ENCODE assay signal across 15 cellular contexts in the genomic region with DNA sequence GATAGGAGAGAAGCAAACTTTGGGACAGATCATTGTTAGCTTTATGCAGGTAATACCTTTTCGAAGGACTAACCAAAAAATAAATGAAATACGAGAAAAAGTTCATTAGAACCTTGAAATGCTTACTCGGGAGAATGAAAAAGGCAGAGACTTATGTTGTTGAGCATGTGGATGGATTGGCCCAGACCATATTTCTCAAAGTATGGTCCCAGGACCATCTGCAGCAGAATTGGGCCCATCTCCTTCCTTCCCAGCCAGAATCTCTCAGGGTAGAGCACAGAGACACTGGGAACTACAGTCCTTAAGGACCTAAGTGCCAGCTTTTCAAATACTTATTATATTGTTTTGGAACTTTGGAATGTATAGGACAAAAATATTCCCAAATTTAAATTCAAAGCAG. TPM values are rescaled to one million over a fixed set of nuclear protein-coding genes. Genes with fewer than 3 reads are reported as not detected.
A peak's percentile ranks its signal among the peaks of the same experiment; 100 is the strongest.
DNase-seq lines count a peak whose midpoint lies in the region; ATAC-seq, FAIRE-seq and TF ChIP-seq lines count a peak whose summit lies in the region.
"Had no signal": no experiment of that assay in that cellular context is flagged by ENCODE, and none has a peak within 500 bp of the region (broad histone marks: within the 10 kb centered on the region; RNA-seq: fewer than 3 reads in every experiment).

No MANE protein-coding gene starts in this region.

- in situ Hi-C loops in HepG2 (cut with HindIII; ENCODE audit: extremely low pct_ligation_motif_present, low pct_unique_long_range_greater_than_20kb) = no loop called here

- H3K27me3 ChIP-seq in HepG2 (ENCODE audit: control insufficient read depth in 1 of 2, insufficient read depth in 2 of 2, low read length in 2 of 2) (no peaks in the 10 kb centered on the region), right lobe of liver (no peaks in the 10 kb centered on the region), parathyroid adenoma (ENCODE audit: control insufficient read depth, insufficient read depth, low read length) (no peaks in the 10 kb centered on the region)
- H3K27me3 ChIP-seq: BLaER1 treated with 17β-estradiol and CSF1 and Interleukin-3, amounts not matched to agents 10 nM and 100 nM had no signal

- TF ChIP-seq EP300 in HepG2 (IDR thresholded peaks at IDR 0.05; ENCODE audit: low read depth in 2 of 2, low read length in 2 of 2) (no peak), HepG2 (CRISPR knock-in tag; IDR thresholded peaks at IDR 0.05; ENCODE audit: borderline replicate concordance) (no peak)

- H3K79me2 ChIP-seq in HepG2 (ENCODE audit: insufficient read depth, low read length) (no peaks in the 10 kb centered on the region), parathyroid adenoma (no peaks in the 10 kb centered on the region)

- H3K4me3 ChIP-seq in HepG2 (replicated peaks in 1 of 3; ENCODE audit: insufficient read depth in 1 of 3, low read depth in 2 of 3, low read length in 3 of 3) (no peak overlapping the region), right lobe of liver (no peak overlapping the region), parathyroid adenoma (ENCODE audit: low read depth, low read length) (no peak overlapping the region), coronary artery (no peak overlapping the region)
- H3K4me3 ChIP-seq: BLaER1 treated with 17β-estradiol and CSF1 and Interleukin-3, amounts not matched to agents 10 nM and 100 nM; GM23248 had no signal

- BruUV-seq in HepG2 (replicated peaks; lab: Mats Ljungman, UMichigan) = no TSS peak

- no peak for TF ChIP-seq RAD21 in HepG2 (CRISPR knock-in tag; IDR thresholded peaks at IDR 0.05)

- FAIRE-seq in HepG2 (lab: Jason Lieb, UNC) = no peak

- H3K36me3 ChIP-seq in HepG2 (replicated peaks in 1 of 2; ENCODE audit: control insufficient read depth in 1 of 2, insufficient read depth in 2 of 2, low read length in 2 of 2) (peaks cover 26 to 74% of the 10 kb centered on the region in 2 experiments), right lobe of liver (peaks cover 0 to 32% (median 2%) of the 10 kb centered on the region in 4 donors), parathyroid adenoma (ENCODE audit: control insufficient read depth, insufficient read depth, low read length) (no peaks in the 10 kb centered on the region)

- no peaks in the 10 kb centered on the region for H3K9me3 ChIP-seq in HepG2 (ENCODE audit: low read length)
- no peaks in the 10 kb centered on the region for H3K9me3 ChIP-seq in right lobe of liver
- H3K9me3 ChIP-seq in parathyroid adenoma (ENCODE audit: control insufficient read depth, low read length) = no peaks in the 10 kb centered on the region
- H3K9me3 ChIP-seq: BLaER1 treated with 17β-estradiol and CSF1 and Interleukin-3, amounts not matched to agents 10 nM and 100 nM had no signal

- TF ChIP-seq POLR2A in HepG2 (IDR thresholded peaks at IDR 0.05; ENCODE audit: insufficient read depth in 1 of 2, low read depth in 2 of 2, low read length in 2 of 2) (no peak), right lobe of liver (IDR thresholded peaks at IDR 0.05) (no peak)

- ATAC-seq in HepG2 = no peak
- ATAC-seq in right lobe of liver = no peak
- ATAC-seq in WTC11 = no peak

- H3K9ac ChIP-seq in HepG2 (ENCODE audit: insufficient read depth, low read depth, low read length) (no peak overlapping the region), parathyroid adenoma (no peak overlapping the region)
- H3K9ac ChIP-seq: BLaER1 treated with 17β-estradiol and CSF1 and Interleukin-3, amounts not matched to agents 10 nM and 100 nM; GM23248 had no signal

- H3K27ac ChIP-seq in HepG2 (ENCODE audit: extremely low read length, insufficient read depth, low read length) = no peak overlapping the region
- H3K27ac ChIP-seq in right lobe of liver = no peak overlapping the region
- H3K27ac ChIP-seq in parathyroid adenoma = no peak overlapping the region
- peak overlapping the region in 1 of 2 donors; percentile 21 for H3K27ac ChIP-seq in coronary artery
- H3K27ac ChIP-seq: 22Rv1; BLaER1 treated with 17β-estradiol and CSF1 and Interleukin-3, amounts not matched to agents 10 nM and 100 nM; GM23248 had no signal

- H3K27me3 Mint-ChIP-seq in WTC11 (ENCODE audit: low read depth) = no peaks in the 10 kb centered on the region
- H3K27me3 Mint-ChIP-seq: CD4-positive, alpha-beta T cell had no signal

- POLR2A ChIA-PET in HepG2 (lab: Yijun Ruan, JAX) (no interaction called here), WTC11 (lab: Charles Lee) (no interaction called here)

- no peak overlapping the region for H3K4me3 Mint-ChIP-seq in WTC11
- H3K4me3 Mint-ChIP-seq: CD4-positive, alpha-beta T cell had no signal

- H3K4me1 ChIP-seq in HepG2 (ENCODE audit: insufficient read depth, low read length) = no peaks in the 10 kb centered on the region
- peaks cover 0 to 22% (median 4%) of the 10 kb centered on the region in 4 donors for H3K4me1 ChIP-seq in right lobe of liver
- peaks cover 30% of the 10 kb centered on the region for H3K4me1 ChIP-seq in parathyroid adenoma
- H3K4me1 ChIP-seq: BLaER1 treated with 17β-estradiol and CSF1 and Interleukin-3, amounts not matched to agents 10 nM and 100 nM had no signal

- no peak overlapping the region for H2AFZ ChIP-seq in HepG2 (ENCODE audit: low read length)
- H2AFZ ChIP-seq in parathyroid adenoma = peak overlapping the region; percentile 13
- H2AFZ ChIP-seq: GM23248 had no signal

- 73% methylated on average over 3 of the region's 3 CpGs for WGBS in HepG2 (ENCODE audit: low lambda C conversion rate)
- 61% methylated on average over 3 of the region's 3 CpGs for WGBS in right lobe of liver (ENCODE audit: insufficient coverage, low coverage, low lambda C conversion rate, missing lambda C conversion rate)

- peak overlapping the region; percentile 6; the same call in 1 of the 2 replicates for H3K27ac Mint-ChIP-seq in WTC11
- H3K27ac Mint-ChIP-seq: CD4-positive, alpha-beta T cell had no signal

- TF ChIP-seq CTCF in HepG2 (CRISPR knock-in tag; IDR thresholded peaks at IDR 0.05) = no peak
- no peak for TF ChIP-seq CTCF in right lobe of liver (IDR thresholded peaks at IDR 0.05)
- no peak for TF ChIP-seq CTCF in WTC11 (IDR thresholded peaks at IDR 0.05)
- TF ChIP-seq CTCF in parathyroid adenoma (IDR thresholded peaks at IDR 0.05) = no peak
- TF ChIP-seq CTCF in coronary artery (IDR thresholded peaks at IDR 0.05) = no peak

- DNase-seq in HepG2 (ENCODE audit: low spot score) (no peak), right lobe of liver (no peak), WTC11 (ENCODE audit: low spot score) (no peak), NK-92 (lab: John Stamatoyannopoulos, UW; ENCODE audit: unreplicated experiment) (no peak), coronary artery (ENCODE audit: low spot score) (no peak), NCI-H82 treated with DMSO at 0.1 percent for 48 hours (lab: John Stamatoyannopoulos, UW; ENCODE audit: unreplicated experiment) (no peak), NCI-H187 (lab: John Stamatoyannopoulos, UW) (no peak)
- DNase-seq: Calu3; CD4-positive, alpha-beta T cell; DMS 273 treated with DMSO at 0.1 percent for 48 hours; GM23248; H7 had no signal

- intact Hi-C loops in HepG2 (cut with micrococcal nuclease; ENCODE audit: unreplicated experiment) (no loop called here), right lobe of liver (cut with DNase I) (no loop called here)

- H3K4me2 ChIP-seq in HepG2 (ENCODE audit: low read depth, low read length) (no peak overlapping the region), parathyroid adenoma (ENCODE audit: low read length) (no peak overlapping the region)
- H3K4me2 ChIP-seq: BLaER1 treated with 17β-estradiol and CSF1 and Interleukin-3, amounts not matched to agents 10 nM and 100 nM had no signal

- H3K4me1 Mint-ChIP-seq in WTC11 = peaks cover 2% of the 10 kb centered on the region

- CTCF ChIA-PET in HepG2 (lab: Yijun Ruan, JAX; ENCODE audit: low intra/inter-chr PET ratio, low total read pairs) = no interaction called here
- CTCF ChIA-PET in WTC11 (lab: Charles Lee) = no interaction called here

- H3K36me3 Mint-ChIP-seq in WTC11 = peaks cover 58% of the 10 kb centered on the region

- H3K9me3 Mint-ChIP-seq in WTC11 = no peaks in the 10 kb centered on the region
- H3K9me3 Mint-ChIP-seq: CD4-positive, alpha-beta T cell had no signal

- no peaks in the 10 kb centered on the region for H4K20me1 ChIP-seq in HepG2 (ENCODE audit: insufficient read depth, low read length)
- H4K20me1 ChIP-seq: BLaER1 treated with 17β-estradiol and CSF1 and Interleukin-3, amounts not matched to agents 10 nM and 100 nM had no signal

TF ChIP-seq in HepG2, 621 proteins besides CTCF, POLR2A, EP300 and RAD21 (continues in another document):
- TF ChIP-seq RBM22 (optimal IDR thresholded peaks at IDR 0.05; ENCODE audit: low read length) (peak; percentile 93), ZNF775 (CRISPR knock-in tag; IDR thresholded peaks at IDR 0.05; ENCODE audit: borderline replicate concordance) (no peak)

RNA-seq across cellular contexts. Expression of a gene that starts 50.8 kb away (rescaled TPM):
- total RNA-seq in HepG2 (2016; rRNA removed; fragmentation: Illumina TruSeq; extraction: Trizol) = 7.0 and 7.1 TPM in 2 replicates
- 1.9 and 2.4 TPM in 2 replicates for total RNA-seq in HepG2 (2016; cell fraction: cytosol; rRNA removed; fragmentation: Illumina TruSeq; extraction: Trizol; ENCODE audit: low read depth)
- 6.3 and 7.3 TPM in 2 replicates for total RNA-seq in HepG2 (2016; cell fraction: insoluble cytoplasmic fraction; rRNA removed; fragmentation: Illumina TruSeq; extraction: Trizol)
- total RNA-seq in HepG2 (2016; cell fraction: membrane; rRNA removed; fragmentation: Illumina TruSeq; extraction: Trizol) = 7.3 and 8.3 TPM in 2 replicates
- total RNA-seq in HepG2 (2016; cell fraction: nucleus; rRNA removed; fragmentation: Illumina TruSeq; extraction: Trizol) = 3.6 and 4.2 TPM in 2 replicates
- 2.2 and 2.5 TPM in 2 replicates for polyA plus RNA-seq in HepG2 (2011; rRNA removed)
- polyA plus RNA-seq in HepG2 (2011; cell fraction: cytosol; rRNA removed) = 1.6 and 2.3 TPM in 2 replicates
- polyA plus RNA-seq in HepG2 (2011; cell fraction: nucleus; rRNA removed) = 3.2 and 4.3 TPM in 2 replicates
- polyA plus RNA-seq in HepG2 (2012) = 2.8 and 4.9 TPM in 2 replicates
- polyA plus RNA-seq in HepG2 (2016; cell fraction: cytosol; fragmentation: Illumina TruSeq; extraction: Trizol; ENCODE audit: low read depth) = 2.4 and 3.1 TPM in 2 replicates
- 5.9 and 8.3 TPM in 2 replicates for polyA plus RNA-seq in HepG2 (2016; cell fraction: insoluble cytoplasmic fraction; fragmentation: Illumina TruSeq; extraction: Trizol; ENCODE audit: low read depth)
- 5.6 TPM in 2 replicates for polyA plus RNA-seq in HepG2 (2016; cell fraction: membrane; fragmentation: Illumina TruSeq; extraction: Trizol; ENCODE audit: low read depth)
- polyA plus RNA-seq in HepG2 (2016; cell fraction: nucleus; fragmentation: Illumina TruSeq; extraction: Trizol; ENCODE audit: insufficient read depth, low read depth) = 5.0 and 6.2 TPM in 2 replicates
- 0.42 and 0.86 TPM in 2 replicates for polyA minus RNA-seq in HepG2 (2011; rRNA and poly(A)+ RNA removed; ENCODE audit: low replicate concordance)
- polyA minus RNA-seq in HepG2 (2011; cell fraction: cytosol; rRNA and poly(A)+ RNA removed) = 2.0 and 2.1 TPM in 2 replicates
- 4.0 and 4.1 TPM in 2 replicates for polyA minus RNA-seq in HepG2 (2011; cell fraction: nucleus; rRNA and poly(A)+ RNA removed)
- total RNA-seq in right lobe of liver = 10 to 100 TPM in 1 of 6 experiments, 1 to 10 TPM in 5; 6.2 to 16.7 (median 7.3) TPM
- 4.9 to 6.7 TPM (median 5.7 TPM) in 3 replicates for total RNA-seq in WTC11 (2021)
